Comparison of ENCODE assay signal across 16 cellular contexts in the genomic region with DNA sequence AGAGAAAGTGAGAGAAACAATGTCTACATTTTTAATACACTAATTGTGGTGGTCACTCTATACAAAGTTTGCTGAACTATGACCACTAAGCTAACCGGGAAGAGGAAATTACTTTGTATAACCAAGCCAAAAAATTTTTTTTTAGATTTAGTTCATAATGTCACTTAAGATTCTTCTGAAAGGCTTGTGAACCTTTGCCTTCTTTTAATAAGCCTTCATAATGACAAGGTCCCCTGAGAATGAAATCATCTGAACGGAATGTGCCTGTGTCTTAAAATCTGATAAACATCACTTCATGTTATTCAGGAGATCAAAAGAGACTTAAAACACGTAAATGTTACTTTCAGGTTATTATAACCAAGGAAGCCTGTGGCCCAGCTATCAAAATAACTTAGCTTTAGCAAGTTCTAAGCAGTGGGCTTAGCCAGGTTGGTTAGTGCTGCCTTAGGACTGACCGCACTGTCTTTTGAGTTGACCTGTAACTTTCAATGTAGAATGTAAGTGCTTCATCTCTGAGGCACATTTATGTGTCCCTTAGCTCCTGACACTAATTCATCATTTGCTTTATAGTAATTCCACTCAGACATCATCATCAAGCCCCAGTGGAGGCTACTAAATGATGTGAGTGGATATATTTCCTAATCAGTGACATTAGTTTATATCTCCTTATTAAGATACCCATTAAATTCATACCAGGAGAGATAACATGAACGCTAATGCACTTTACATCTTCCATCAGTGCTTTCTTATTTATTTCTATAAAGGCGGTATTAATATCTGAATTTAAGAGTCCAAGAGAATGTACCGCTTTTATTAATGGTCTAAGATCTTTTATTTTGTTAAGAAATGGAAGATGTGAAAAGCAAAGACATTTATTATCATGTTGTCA.
DNase-seq lines count a peak whose midpoint lies in the region; ATAC-seq and TF ChIP-seq lines count a peak whose summit lies in the region.
"Had no signal": no experiment of that assay in that cellular context is flagged by ENCODE, and none has a peak within 500 bp of the region (broad histone marks: within the 10 kb centered on the region; RNA-seq: fewer than 3 reads in every experiment).

No MANE protein-coding gene starts in this region.

- H3K4me3 ChIP-seq in GM23248 (no peak overlapping the region), heart right ventricle (no peak overlapping the region), sigmoid colon (no peak overlapping the region)
- H3K4me3 ChIP-seq: coronary artery, HAP-1 had no signal

- ATAC-seq in heart right ventricle: peak in 6 of 8 donors; percentile 52 to 89 (median 76)
- ATAC-seq: left colon; stimulated activated effector memory CD8-positive, alpha-beta T cell treated with anti-CD3 and anti-CD28 coated beads, Interleukin-12 subunit alpha, Interleukin-12 subunit beta, amount 100 ng/mL, for 72 hours had no signal

- no peaks in the 10 kb centered on the region for H3K79me2 ChIP-seq in GM23248 (ENCODE audit: insufficient read depth)

- H3K27ac ChIP-seq in GM23248: no peak overlapping the region
- peak overlapping the region; percentile 32 for H3K27ac ChIP-seq in angular gyrus (ENCODE audit: low read depth, low read length)
- peak overlapping the region in 7 of 10 donors; percentile 10 to 76 (median 60) for H3K27ac ChIP-seq in heart right ventricle
- H3K27ac ChIP-seq in sigmoid colon: peak overlapping the region in 3 of 4 donors; percentile 4 to 68 (median 63)

- H3K27me3 ChIP-seq in GM23248 (replicated peaks; ENCODE audit: insufficient read depth) (no peaks in the 10 kb centered on the region), heart right ventricle (no peaks in the 10 kb centered on the region), sigmoid colon (no peaks in the 10 kb centered on the region)

- intact Hi-C loops in heart right ventricle (cut with DNase I): loop anchor here in 4 of 10 donors (5.0 to 10.0 kb wide), 2 partner anchors 38 to 51 kb away; no protein-coding TSS in a partner anchor
- intact Hi-C loops in sigmoid colon (cut with DNase I): no loop called here

- peak; percentile 36 for DNase-seq in GM23248
- no peak for DNase-seq in heart right ventricle
- no peak for DNase-seq in sigmoid colon
- no peak for DNase-seq in SIG-M5 (lab: John Stamatoyannopoulos, UW)
- no peak for DNase-seq in ecto neural progenitor cell (ENCODE audit: low spot score)
- DNase-seq in NCI-H524 treated with DMSO at 0.1 percent for 48 hours (lab: John Stamatoyannopoulos, UW): no peak
- no peak for DNase-seq in stimulated activated CD4-positive, alpha-beta T cell treated with anti-CD3 and anti-CD28 coated beads, Interleukin-2, amount 100 ng/mL, for 24 hours
- DNase-seq: activated CD4-positive, alpha-beta memory T cell treated with anti-CD3 and anti-CD28 coated beads for 36 hours; AML-193; DND-41; left colon; NCI-H524 had no signal

- TF ChIP-seq POLR2A in sigmoid colon (IDR thresholded peaks at IDR 0.05): no peak

- no peak overlapping the region for H2AFZ ChIP-seq in GM23248

- H3K9me2 ChIP-seq in GM23248 (ENCODE audit: insufficient read depth): no peaks in the 10 kb centered on the region

- in situ Hi-C loops in GM23248 (cut with MboI): no loop called here

- H3K4me1 ChIP-seq in GM23248 (ENCODE audit: insufficient read depth): peaks cover 30% of the 10 kb centered on the region
- H3K4me1 ChIP-seq in heart right ventricle: peaks cover 3 to 50% (median 19%) of the 10 kb centered on the region in 9 donors
- peaks cover 0 to 17% (median 12%) of the 10 kb centered on the region in 4 donors for H3K4me1 ChIP-seq in sigmoid colon

- H3K9ac ChIP-seq in GM23248: no peak overlapping the region

- 59% methylated on average over 7 of the region's 7 CpGs for WGBS in GM23248 (ENCODE audit: low coverage in 1 of 2, low lambda C conversion rate in 2 of 2, missing lambda C conversion rate in 2 of 2), 2 experiments
- WGBS in heart right ventricle, 2 donors: 71 to 78% methylated on average over 7 of the region's 7 CpGs
- whole genome bisulfite sequencing in sigmoid colon, 2 donors: 75 to 85% methylated on average over 7 of the region's 7 CpGs

- H3K36me3 ChIP-seq in GM23248 (ENCODE audit: low read depth) (no peaks in the 10 kb centered on the region), heart right ventricle (no peaks in the 10 kb centered on the region), sigmoid colon (no peaks in the 10 kb centered on the region)
- H3K36me3 ChIP-seq: HAP-1 had no signal

- H3F3A ChIP-seq in GM23248 (ENCODE audit: insufficient read depth): peaks cover 32% of the 10 kb centered on the region

- peak overlapping the region; percentile 17 for H3K4me2 ChIP-seq in GM23248 (ENCODE audit: unreplicated experiment)

- TF ChIP-seq EP300 in sigmoid colon (IDR thresholded peaks at IDR 0.05): peak in 1 of 4 donors; percentile 50

- TF ChIP-seq CTCF in heart right ventricle (IDR thresholded peaks at IDR 0.05) (no peak), sigmoid colon (IDR thresholded peaks at IDR 0.05) (no peak)

- H3K9me3 ChIP-seq in GM23248 (ENCODE audit: low read depth) (no peaks in the 10 kb centered on the region), heart right ventricle (no peaks in the 10 kb centered on the region), sigmoid colon (no peaks in the 10 kb centered on the region)
- H3K9me3 ChIP-seq: HAP-1 had no signal

- H4K20me1 ChIP-seq in GM23248 (ENCODE audit: insufficient read depth): no peaks in the 10 kb centered on the region
